ENCODE assay signal across 23 cellular contexts in genomic region chr2:217715484-217715883, GRCh38.
A peak's percentile ranks its signal among the peaks of the same experiment; 100 is the strongest.
DNase-seq lines count a peak whose midpoint lies in the region; ATAC-seq, FAIRE-seq and TF ChIP-seq lines count a peak whose summit lies in the region.
"Had no signal": no experiment of that assay in that cellular context is flagged by ENCODE, and none has a peak within 500 bp of the region (broad histone marks: within the 10 kb centered on the region; RNA-seq: fewer than 3 reads in every experiment).

No MANE protein-coding gene starts in this region.

- H3K4me3 ChIP-seq in endodermal cell (ENCODE audit: low read length) (no peak overlapping the region), sigmoid colon (no peak overlapping the region)

- intact Hi-C loops in Calu3 (cut with micrococcal nuclease; ENCODE audit: unreplicated experiment) = loop anchor here (10.0 kb wide), 1 partner anchor 551 kb away; no protein-coding TSS in a partner anchor
- intact Hi-C loops in sigmoid colon (cut with DNase I) = loop anchor here (10.0 kb wide), 2 partner anchors 471 to 551 kb away; no protein-coding TSS in a partner anchor

- no peak for TF ChIP-seq EP300 in sigmoid colon (IDR thresholded peaks at IDR 0.05)

- 80 to 95% methylated on average over 1 of the region's 1 CpG for WGBS in endodermal cell (ENCODE audit: insufficient coverage in 1 of 2, insufficient read length in 1 of 2), 2 experiments
- WGBS in sigmoid colon, 2 donors = 68 to 89% methylated on average over 1 of the region's 1 CpG

- FAIRE-seq in H54 (lab: Jason Lieb, UNC) = no peak
- FAIRE-seq: A204.1 had no signal

- no peak for ATAC-seq in T-helper 17 cell
- ATAC-seq: Panc1 had no signal

- no peak for TF ChIP-seq POLR2A in sigmoid colon (IDR thresholded peaks at IDR 0.05)
- TF ChIP-seq POLR2A in H54 (IDR thresholded peaks at IDR 0.05; ENCODE audit: low read depth, low read length) = no peak

- no peaks in the 10 kb centered on the region for H3K27me3 Mint-ChIP-seq in Calu3 (ENCODE audit: unreplicated experiment)
- H3K27me3 Mint-ChIP-seq in T-helper 17 cell = peaks cover 34% of the 10 kb centered on the region
- H3K27me3 Mint-ChIP-seq in endodermal cell (ENCODE audit: insufficient read depth) = peaks cover 26% of the 10 kb centered on the region
- H3K27me3 Mint-ChIP-seq in nephron progenitor cell (ENCODE audit: low read depth, poor library complexity) = peaks cover 13% of the 10 kb centered on the region

- no peak for TF ChIP-seq CTCF in Calu3 (IDR thresholded peaks at IDR 0.05; ENCODE audit: unreplicated experiment)
- TF ChIP-seq CTCF in endodermal cell (conservative IDR thresholded peaks at IDR 0.05) = no peak
- TF ChIP-seq CTCF in sigmoid colon (IDR thresholded peaks at IDR 0.05) = no peak
- TF ChIP-seq CTCF in nephron progenitor cell (IDR thresholded peaks at IDR 0.05) = no peak

- H3K4me1 ChIP-seq in endodermal cell (ENCODE audit: control insufficient read depth, insufficient read depth, low read length) = peaks cover 3% of the 10 kb centered on the region
- H3K4me1 ChIP-seq in sigmoid colon = peaks cover 0 to 48% (median 41%) of the 10 kb centered on the region in 4 donors

- no peak overlapping the region for H3K9ac ChIP-seq in endodermal cell (ENCODE audit: extremely low read depth, low read length, poor library complexity, severe bottlenecking)
- H3K9ac ChIP-seq: KMS-11 had no signal

- peaks cover 6% of the 10 kb centered on the region for H3K36me3 Mint-ChIP-seq in Calu3 (ENCODE audit: insufficient read depth, unreplicated experiment)
- peaks cover under 1% of the 10 kb centered on the region for H3K36me3 Mint-ChIP-seq in T-helper 17 cell (ENCODE audit: low read depth)
- H3K36me3 Mint-ChIP-seq in endodermal cell (ENCODE audit: low read depth) = no peaks in the 10 kb centered on the region
- H3K36me3 Mint-ChIP-seq in nephron progenitor cell (ENCODE audit: low read depth) = peaks cover 6% of the 10 kb centered on the region
- H3K36me3 Mint-ChIP-seq: CD14-positive monocyte had no signal

- CTCF ChIA-PET in Calu3 (lab: Charles Lee) = interaction anchor here (2.1 kb wide), 1 partner anchor 65 kb away, joined by 8 read pairs; no protein-coding TSS in a partner anchor

- BruUV-seq in Calu3 (replicated peaks; lab: Mats Ljungman, UMichigan) = no TSS peak

- H3K9me3 Mint-ChIP-seq in Calu3 (ENCODE audit: low read depth, unreplicated experiment) (no peaks in the 10 kb centered on the region), endodermal cell (no peaks in the 10 kb centered on the region), nephron progenitor cell (peaks cover 9% of the 10 kb centered on the region)

- peaks cover 4% of the 10 kb centered on the region for H3K27me3 ChIP-seq in endodermal cell (ENCODE audit: control insufficient read depth, insufficient read depth, low read length, poor library complexity, severe bottlenecking)
- H3K27me3 ChIP-seq in sigmoid colon = no peaks in the 10 kb centered on the region

- DNase-seq in Calu3 = no peak
- no peak for DNase-seq in T-helper 17 cell
- peak; percentile 17 for DNase-seq in endodermal cell
- no peak for DNase-seq in sigmoid colon
- DNase-seq in OCI-M1 (lab: John Stamatoyannopoulos, UW) = no peak
- no peak for DNase-seq in activated gamma-delta T cell (lab: John Stamatoyannopoulos, UW)
- DNase-seq in H54 (ENCODE audit: insufficient read length, low spot score) = no peak
- no peak for DNase-seq in nephron progenitor cell
- DNase-seq: EL; GF-D8; H7; NCI-H1092 treated with DMSO at 0.1 percent for 48 hours; NCI-H146; NCI-H2029; NCI-H2227 treated with DMSO at 0.1 percent for 48 hours; NCI-H510A treated with DMSO at 0.1 percent for 48 hours; NCI-H748 treated with DMSO at 0.1 percent for 48 hours; NK-92 treated with Interleukin-12 subunit alpha and Interleukin-12 subunit beta, amount 100 ng/mL, for 24 hours had no signal

- H3K36me3 ChIP-seq in endodermal cell (ENCODE audit: control insufficient read depth, insufficient read depth, low read length) (no peaks in the 10 kb centered on the region), sigmoid colon (peaks cover 0 to 13% (median 0%) of the 10 kb centered on the region in 4 donors)

- H3K27ac ChIP-seq in endodermal cell (ENCODE audit: low read depth, low read length) (no peak overlapping the region), sigmoid colon (peak overlapping the region in 3 of 4 donors; percentile 69 to 76 (median 75))
- H3K27ac ChIP-seq: KMS-11 had no signal

- no peak overlapping the region for H3K4me3 Mint-ChIP-seq in Calu3 (ENCODE audit: low read depth, unreplicated experiment)
- no peak overlapping the region for H3K4me3 Mint-ChIP-seq in T-helper 17 cell
- no peak overlapping the region for H3K4me3 Mint-ChIP-seq in endodermal cell
- no peak overlapping the region for H3K4me3 Mint-ChIP-seq in nephron progenitor cell
- H3K4me3 Mint-ChIP-seq: B cell, CD14-positive monocyte had no signal

- H3K9me3 ChIP-seq in T-helper 17 cell (ENCODE audit: control insufficient read depth, low read length, poor library complexity, severe bottlenecking) (no peaks in the 10 kb centered on the region), endodermal cell (ENCODE audit: control insufficient read depth, low read length) (no peaks in the 10 kb centered on the region), sigmoid colon (no peaks in the 10 kb centered on the region)

- H3K4me1 Mint-ChIP-seq in Calu3 (ENCODE audit: low read depth, unreplicated experiment) (peaks cover 25% of the 10 kb centered on the region), T-helper 17 cell (peaks cover 17% of the 10 kb centered on the region), endodermal cell (peaks cover 16% of the 10 kb centered on the region), nephron progenitor cell (peaks cover 46% of the 10 kb centered on the region)
- H3K4me1 Mint-ChIP-seq: B cell had no signal

- H3K27ac Mint-ChIP-seq in Calu3 (ENCODE audit: unreplicated experiment) = peak overlapping the region; percentile 85
- H3K27ac Mint-ChIP-seq in T-helper 17 cell = peak overlapping the region; percentile 82
- H3K27ac Mint-ChIP-seq in endodermal cell = no peak overlapping the region
- H3K27ac Mint-ChIP-seq in nephron progenitor cell = no peak overlapping the region
- H3K27ac Mint-ChIP-seq: B cell, CD14-positive monocyte had no signal

Comparison
In these comparisons a context has a peak if more than half of its experiments do, and no peak if none do; other contexts are left out.
1. H3K27ac Mint-ChIP-seq: peak in Calu3 (single experiment) and T-helper 17 cell (single experiment); none in endodermal cell (single experiment) and nephron progenitor cell (single experiment).